In the genomic region with DNA sequence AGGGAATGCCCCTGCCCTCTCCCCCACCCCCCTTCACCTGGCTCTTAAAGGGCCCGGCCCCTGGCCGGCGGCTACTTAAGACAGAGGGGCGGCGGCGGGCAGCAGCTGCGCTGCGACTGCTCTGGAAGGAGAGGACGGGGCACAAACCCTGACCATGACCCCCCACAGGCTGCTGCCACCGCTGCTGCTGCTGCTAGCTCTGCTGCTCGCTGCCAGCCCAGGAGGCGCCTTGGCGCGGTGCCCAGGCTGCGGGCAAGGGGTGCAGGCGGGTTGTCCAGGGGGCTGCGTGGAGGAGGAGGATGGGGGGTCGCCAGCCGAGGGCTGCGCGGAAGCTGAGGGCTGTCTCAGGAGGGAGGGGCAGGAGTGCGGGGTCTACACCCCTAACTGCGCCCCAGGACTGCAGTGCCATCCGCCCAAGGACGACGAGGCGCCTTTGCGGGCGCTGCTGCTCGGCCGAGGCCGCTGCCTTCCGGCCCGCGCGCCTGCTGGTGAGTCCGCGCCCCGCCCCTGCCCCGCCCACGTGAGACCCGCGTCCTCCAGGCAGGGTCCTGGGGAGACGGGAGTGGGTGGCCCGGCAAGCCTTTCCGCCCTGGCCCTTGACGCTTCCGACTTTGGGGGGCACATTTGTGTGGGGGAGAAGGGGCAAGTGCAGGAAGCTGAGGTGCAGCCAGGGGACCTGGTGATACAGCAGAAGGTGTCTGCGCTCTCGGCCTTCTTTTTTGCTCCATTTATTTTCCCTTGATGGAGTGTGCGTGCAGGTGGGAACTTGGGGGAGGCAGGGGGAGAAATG, we compare ENCODE assay signal across 8 cellular contexts. TPM values are rescaled to one million over a fixed set of nuclear protein-coding genes. Genes with fewer than 3 reads are reported as not detected.
DNase-seq lines count a peak whose midpoint lies in the region; ATAC-seq and TF ChIP-seq lines count a peak whose summit lies in the region.

A gene with protein sequence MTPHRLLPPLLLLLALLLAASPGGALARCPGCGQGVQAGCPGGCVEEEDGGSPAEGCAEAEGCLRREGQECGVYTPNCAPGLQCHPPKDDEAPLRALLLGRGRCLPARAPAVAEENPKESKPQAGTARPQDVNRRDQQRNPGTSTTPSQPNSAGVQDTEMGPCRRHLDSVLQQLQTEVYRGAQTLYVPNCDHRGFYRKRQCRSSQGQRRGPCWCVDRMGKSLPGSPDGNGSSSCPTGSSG (plus strand): TSS at position 104 of the 790 bp plus-strand sequence. CDS start 51 bp downstream, at position 155.

- H3K36me3 Mint-ChIP-seq in activated naive CD8-positive, alpha-beta T cell treated with anti-CD3 and anti-CD28 coated beads, Interleukin-2, amount 10 ng/mL, durations not matched to agents 7 days and 5 days, result no peaks in the 10 kb centered on the region

- peak within 1 kb of the TSS; percentile 92 for H3K27ac Mint-ChIP-seq in activated naive CD8-positive, alpha-beta T cell treated with anti-CD3 and anti-CD28 coated beads, Interleukin-2, amount 10 ng/mL, durations not matched to agents 7 days and 5 days

- H3K27ac ChIP-seq in SK-N-MC, result peak within 1 kb of the TSS; percentile 74; the same call in 1 of the 2 replicates
- peak within 1 kb of the TSS; percentile 79 to 96 (median 86) for H3K27ac ChIP-seq in heart left ventricle
- peak within 1 kb of the TSS; percentile 71 to 86 for H3K27ac ChIP-seq in prostate gland

- peak within 1 kb of the TSS; percentile 80 for H3K4me3 Mint-ChIP-seq in activated naive CD8-positive, alpha-beta T cell treated with anti-CD3 and anti-CD28 coated beads, Interleukin-2, amount 10 ng/mL, durations not matched to agents 7 days and 5 days

- H3K27me3 Mint-ChIP-seq in activated naive CD8-positive, alpha-beta T cell treated with anti-CD3 and anti-CD28 coated beads, Interleukin-2, amount 10 ng/mL, durations not matched to agents 7 days and 5 days, result peaks cover 2% of the 10 kb centered on the region

- intact Hi-C loops in heart left ventricle (cut with DNase I), result loop anchor here in 9 of 10 donors (1.0 to 5.0 kb wide), 9 partner anchors 17 to 59 kb away; a partner anchor contains a TSS
- intact Hi-C loops in prostate gland (cut with DNase I), result loop anchor here (5.0 kb wide), 1 partner anchor 60 kb away; no protein-coding TSS in a partner anchor

- TF ChIP-seq CTCF in heart left ventricle (IDR thresholded peaks at IDR 0.05) (peak in 4 of 12 donors; percentile 18 to 24 (median 20)), prostate gland (IDR thresholded peaks at IDR 0.05) (peak in 2 of 4 experiments; percentile 40 to 51)

- H3K9me3 ChIP-seq in SK-N-MC (ENCODE audit: low read depth, low read length) (no peaks in the 10 kb centered on the region), heart left ventricle (no peaks in the 10 kb centered on the region), prostate gland (no peaks in the 10 kb centered on the region)

- H3K9ac ChIP-seq in SK-N-MC (ENCODE audit: insufficient read length), result peak within 1 kb of the TSS; percentile 37

- H3K27me3 ChIP-seq in heart left ventricle (no peaks in the 10 kb centered on the region), prostate gland (replicated peaks; ENCODE audit: insufficient read depth) (no peaks in the 10 kb centered on the region)

- DNase-seq in DMS153 treated with DMSO at 0.1 percent for 48 hours (lab: John Stamatoyannopoulos, UW; ENCODE audit: unreplicated experiment), result peak; percentile 50
- no peak for DNase-seq in SK-N-MC (ENCODE audit: low read depth, low spot score)
- peak; percentile 78 for DNase-seq in activated naive CD8-positive, alpha-beta T cell treated with anti-CD3 and anti-CD28 coated beads, Interleukin-2, amount 10 ng/mL, durations not matched to agents 7 days and 5 days
- peak; percentile 71 to 89 (median 77) for DNase-seq in heart left ventricle
- no peak for DNase-seq in prostate gland (ENCODE audit: low spot score)

- TF ChIP-seq POLR2A in heart left ventricle (IDR thresholded peaks at IDR 0.05) (peak in 1 of 2 donors; percentile 29), prostate gland (IDR thresholded peaks at IDR 0.05) (no peak)

- H3K4me3 ChIP-seq in SK-N-MC (peak within 1 kb of the TSS; percentile 78), heart left ventricle (peak within 1 kb of the TSS; percentile 41 to 73 (median 64)), prostate gland (peak within 1 kb of the TSS; percentile 44 to 48)

- POLR2A ChIA-PET in activated naive CD8-positive, alpha-beta T cell treated with anti-CD3 and anti-CD28 coated beads, Interleukin-2, amount 10 ng/mL, durations not matched to agents 7 days and 5 days (lab: Charles Lee), result interaction anchor here (3.2 to 3.4 kb wide), 2 partner anchors 18 to 31 kb away, joined by 25 to 28 read pairs; a partner anchor contains a TSS

- H3K36me3 ChIP-seq in SK-N-MC (ENCODE audit: insufficient read depth, low read length) (no peaks in the 10 kb centered on the region), heart left ventricle (peaks cover 0 to 23% (median 10%) of the 10 kb centered on the region in 9 donors), prostate gland (no peaks in the 10 kb centered on the region)

- H3K4me1 ChIP-seq in heart left ventricle, result peaks cover 3 to 52% (median 34%) of the 10 kb centered on the region in 12 donors
- H3K4me1 ChIP-seq in prostate gland (replicated peaks), result peaks cover 5% of the 10 kb centered on the region

- no peaks in the 10 kb centered on the region for H3K9me3 Mint-ChIP-seq in activated naive CD8-positive, alpha-beta T cell treated with anti-CD3 and anti-CD28 coated beads, Interleukin-2, amount 10 ng/mL, durations not matched to agents 7 days and 5 days

- peak; percentile 48 for ATAC-seq in HG03571 (IDR thresholded peaks at IDR 0.05; ENCODE audit: unreplicated experiment)
- peak; percentile 62 for ATAC-seq in activated naive CD8-positive, alpha-beta T cell treated with anti-CD3 and anti-CD28 coated beads, Interleukin-2, amount 10 ng/mL, durations not matched to agents 7 days and 5 days (ENCODE audit: low read depth)
- ATAC-seq in heart left ventricle, result peak; percentile 14 to 68 (median 56)
- no peak for ATAC-seq in GM21526 (IDR thresholded peaks at IDR 0.05; ENCODE audit: low FRiP score, unreplicated experiment)
- no peak for ATAC-seq in HG03520 (IDR thresholded peaks at IDR 0.05; ENCODE audit: unreplicated experiment)

- H3K4me1 Mint-ChIP-seq in activated naive CD8-positive, alpha-beta T cell treated with anti-CD3 and anti-CD28 coated beads, Interleukin-2, amount 10 ng/mL, durations not matched to agents 7 days and 5 days, result peaks cover 58% of the 10 kb centered on the region

- WGBS in heart left ventricle, 4 donors, result 1 to 2% (median 1%) methylated on average over 45 to 51 of the region's 51 CpGs
- WGBS in prostate gland, result 1% methylated on average over 42 of the region's 51 CpGs

RNA-seq across cellular contexts. Expression of the gene that starts here (rescaled TPM):
- 1 to 10 TPM; 2.0 to 2.3 TPM for total RNA-seq in activated naive CD8-positive, alpha-beta T cell treated with anti-CD3 and anti-CD28 coated beads, Interleukin-2, amount 10 ng/mL, durations not matched to agents 7 days and 5 days
- 100 to 1,000 TPM in 3 of 9 donors, 10 to 100 TPM in 6; 18.3 to 132 (median 42.6) TPM for total RNA-seq in heart left ventricle
- 10 to 100 TPM; 28.8 to 81.6 TPM for polyA plus RNA-seq in heart left ventricle
- total RNA-seq in prostate gland, result 100 to 1,000 TPM; 189 to 532 TPM

Comparison
In these comparisons a context has a peak if more than half of its experiments do, and no peak if none do; other contexts are left out.
1. RNA of the gene that starts here (total RNA-seq): 189 to 532 TPM in prostate gland and 18.3 to 132 TPM in heart left ventricle; 2.0 to 2.3 TPM in activated naive CD8-positive, alpha-beta T cell treated with anti-CD3 and anti-CD28 coated beads, Interleukin-2, amount 10 ng/mL, durations not matched to agents 7 days and 5 days; every median in the first group is over 4 times any median in the second.
2. DNase-seq: peak in DMS153 treated with DMSO at 0.1 percent for 48 hours (single experiment), activated naive CD8-positive, alpha-beta T cell treated with anti-CD3 and anti-CD28 coated beads, Interleukin-2, amount 10 ng/mL, durations not matched to agents 7 days and 5 days (single experiment) and heart left ventricle (5 of 5); none in SK-N-MC (single experiment) and prostate gland (single experiment).
3. ATAC-seq: peak in HG03571 (single experiment), activated naive CD8-positive, alpha-beta T cell treated with anti-CD3 and anti-CD28 coated beads, Interleukin-2, amount 10 ng/mL, durations not matched to agents 7 days and 5 days (single experiment) and heart left ventricle (4 of 4); none in GM21526 (single experiment) and HG03520 (single experiment).
4. Peak in every context shown above with its lines, with median percentiles within 50 percentile points of each other: H3K27ac ChIP-seq and H3K4me3 ChIP-seq.